6 cellular contexts compared by ENCODE assay signal in genomic region chr16:1379863-1380174, GRCh38. TPM values are rescaled to one million over a fixed set of nuclear protein-coding genes. Genes with fewer than 3 reads are reported as not detected.
DNase-seq lines count a peak whose midpoint lies in the region; ATAC-seq and TF ChIP-seq lines count a peak whose summit lies in the region.

No MANE protein-coding gene starts in this region.

- H3K36me3 Mint-ChIP-seq in activated CD4-positive, alpha-beta T cell treated with anti-CD3 and anti-CD28 coated beads for 36 hours (ENCODE audit: low read depth) = peaks cover 9% of the 10 kb centered on the region

- CTCF ChIA-PET in activated CD4-positive, alpha-beta T cell treated with anti-CD3 and anti-CD28 coated beads for 36 hours (lab: Charles Lee) = interaction anchor here (0.8 to 3.2 kb wide), 3 partner anchors 16 to 41 kb away, joined by 3 to 22 read pairs (median 4); partner anchors contain the start of gene UQCC4

- no peaks in the 10 kb centered on the region for H3K27me3 Mint-ChIP-seq in activated CD4-positive, alpha-beta T cell treated with anti-CD3 and anti-CD28 coated beads for 36 hours
- no peaks in the 10 kb centered on the region for H3K27me3 Mint-ChIP-seq in stimulated activated naive CD8-positive, alpha-beta T cell treated with anti-CD3 and anti-CD28 coated beads, Interleukin-15, amount 100 ng/mL, for 72 hours

- POLR2A ChIA-PET in activated CD4-positive, alpha-beta T cell treated with anti-CD3 and anti-CD28 coated beads for 36 hours (lab: Charles Lee) = no interaction called here

- intact Hi-C loops in activated CD4-positive, alpha-beta T cell treated with anti-CD3 and anti-CD28 coated beads for 36 hours (cut with DNase I, micrococcal nuclease) = loop anchor here (1.0 to 5.0 kb wide), 13 partner anchors 28 to 409 kb away; partner anchors contain the start of genes UNKL (in 2 of the 2), CLCN7 (in 1 of the 2), CRAMP1 (in 1 of the 2) and GNPTG (in 1 of the 2)

- no peak overlapping the region for H3K27ac Mint-ChIP-seq in activated CD4-positive, alpha-beta T cell treated with anti-CD3 and anti-CD28 coated beads for 36 hours
- peak overlapping the region; percentile 54 to 88 for H3K27ac Mint-ChIP-seq in stimulated activated naive CD8-positive, alpha-beta T cell treated with anti-CD3 and anti-CD28 coated beads, Interleukin-15, amount 100 ng/mL, for 72 hours

- peak overlapping the region in 1 of 2 donors; percentile 78 for H3K27ac ChIP-seq in coronary artery

- peaks cover 17% of the 10 kb centered on the region for H3K4me1 Mint-ChIP-seq in activated CD4-positive, alpha-beta T cell treated with anti-CD3 and anti-CD28 coated beads for 36 hours
- H3K4me1 Mint-ChIP-seq in stimulated activated naive CD8-positive, alpha-beta T cell treated with anti-CD3 and anti-CD28 coated beads, Interleukin-15, amount 100 ng/mL, for 72 hours = peaks cover 36% of the 10 kb centered on the region

- ATAC-seq in activated CD4-positive, alpha-beta T cell treated with anti-CD3 and anti-CD28 coated beads for 36 hours = peak; percentile 20
- no peak for ATAC-seq in stimulated activated naive CD8-positive, alpha-beta T cell treated with anti-CD3 and anti-CD28 coated beads, Interleukin-15, amount 100 ng/mL, for 72 hours
- ATAC-seq in HG03108 (IDR thresholded peaks at IDR 0.05; ENCODE audit: unreplicated experiment) (no peak), HG02642 (IDR thresholded peaks at IDR 0.05; ENCODE audit: poor library complexity, unreplicated experiment) (no peak)

- no peak for DNase-seq in activated CD4-positive, alpha-beta T cell treated with anti-CD3 and anti-CD28 coated beads for 36 hours
- no peak for DNase-seq in activated CD4-positive, alpha-beta T cell treated with anti-CD3 and anti-CD28 coated beads, Interleukin-2, amount 50 U/mL, for 1 hour
- no peak for DNase-seq in coronary artery (ENCODE audit: low spot score)
- no peak for DNase-seq in stimulated activated naive CD8-positive, alpha-beta T cell treated with anti-CD3 and anti-CD28 coated beads, Interleukin-15, amount 100 ng/mL, for 72 hours

- H3K4me3 Mint-ChIP-seq in activated CD4-positive, alpha-beta T cell treated with anti-CD3 and anti-CD28 coated beads for 36 hours = peak overlapping the region; percentile 66
- peak overlapping the region; percentile 83 to 84 for H3K4me3 Mint-ChIP-seq in stimulated activated naive CD8-positive, alpha-beta T cell treated with anti-CD3 and anti-CD28 coated beads, Interleukin-15, amount 100 ng/mL, for 72 hours

- H3K4me3 ChIP-seq in coronary artery = peak overlapping the region; percentile 72

- no peaks in the 10 kb centered on the region for H3K9me3 Mint-ChIP-seq in activated CD4-positive, alpha-beta T cell treated with anti-CD3 and anti-CD28 coated beads for 36 hours (ENCODE audit: low read depth)
- no peaks in the 10 kb centered on the region for H3K9me3 Mint-ChIP-seq in stimulated activated naive CD8-positive, alpha-beta T cell treated with anti-CD3 and anti-CD28 coated beads, Interleukin-15, amount 100 ng/mL, for 72 hours

- TF ChIP-seq CTCF in coronary artery (IDR thresholded peaks at IDR 0.05) = no peak

RNA-seq across cellular contexts. Expression of gene GNPTG, which starts 28.1 kb away (rescaled TPM):
- 10 to 100 TPM; 16.3 to 17.4 TPM for total RNA-seq in activated CD4-positive, alpha-beta T cell treated with anti-CD3 and anti-CD28 coated beads for 36 hours

RNA-seq across cellular contexts. Expression of gene TSR3, which starts 28.1 kb away (rescaled TPM):
- total RNA-seq in activated CD4-positive, alpha-beta T cell treated with anti-CD3 and anti-CD28 coated beads for 36 hours = 10 to 100 TPM; 37.6 to 58.7 TPM

RNA-seq across cellular contexts. Expression of gene UNKL, which starts 34.7 kb away (rescaled TPM):
- 10 to 100 TPM; 31.3 to 32.8 TPM for total RNA-seq in activated CD4-positive, alpha-beta T cell treated with anti-CD3 and anti-CD28 coated beads for 36 hours

RNA-seq across cellular contexts. Expression of gene UQCC4, which starts 40.7 kb away (rescaled TPM):
- total RNA-seq in activated CD4-positive, alpha-beta T cell treated with anti-CD3 and anti-CD28 coated beads for 36 hours = 10 to 100 TPM; 11.9 to 15.5 TPM

RNA-seq across cellular contexts. Expression of gene BAIAP3, which starts 46.4 kb away (rescaled TPM):
- 1 to 10 TPM in 1 of 2 experiments, under 1 TPM in 1; 0.57 to 1.0 TPM for total RNA-seq in activated CD4-positive, alpha-beta T cell treated with anti-CD3 and anti-CD28 coated beads for 36 hours
